ENCODE assay signal across 9 cellular contexts in genomic region chr22:42719656-42720262, GRCh38. TPM values are rescaled to one million over a fixed set of nuclear protein-coding genes. Genes with fewer than 3 reads are reported as not detected.
DNase-seq lines count a peak whose midpoint lies in the region; ATAC-seq and TF ChIP-seq lines count a peak whose summit lies in the region.
"Had no signal": no experiment of that assay in that cellular context is flagged by ENCODE, and none has a peak within 500 bp of the region (broad histone marks: within the 10 kb centered on the region; RNA-seq: fewer than 3 reads in every experiment).

No MANE protein-coding gene starts in this region.

- peak overlapping the region; percentile 28 to 57 for H2BK12ac ChIP-seq in mesenchymal stem cell (ENCODE audit: low read length in 2 of 2)

- H3K4me1 Mint-ChIP-seq in stimulated activated naive CD8-positive, alpha-beta T cell treated with anti-CD3 and anti-CD28 coated beads, Interleukin-15, Interleukin-2, amounts not matched to agents 100 ng/mL and 50 ng/mL, for 24 hours (ENCODE audit: low read depth) = peaks cover 28% of the 10 kb centered on the region
- peaks cover 50% of the 10 kb centered on the region for H3K4me1 Mint-ChIP-seq in chondrocyte (ENCODE audit: low read depth)

- no peaks in the 10 kb centered on the region for H3K36me3 Mint-ChIP-seq in stimulated activated naive CD8-positive, alpha-beta T cell treated with anti-CD3 and anti-CD28 coated beads, Interleukin-15, Interleukin-2, amounts not matched to agents 100 ng/mL and 50 ng/mL, for 24 hours (ENCODE audit: low read depth)
- peaks cover 2% of the 10 kb centered on the region for H3K36me3 Mint-ChIP-seq in chondrocyte (ENCODE audit: low read depth)

- ATAC-seq in stimulated activated naive CD8-positive, alpha-beta T cell treated with anti-CD3 and anti-CD28 coated beads, Interleukin-15, Interleukin-2, amounts not matched to agents 100 U/mL and 50 U/mL, for 24 hours = no peak
- ATAC-seq in GM18861 (IDR thresholded peaks at IDR 0.05; ENCODE audit: unreplicated experiment) = no peak
- ATAC-seq in HG03159 (IDR thresholded peaks at IDR 0.05; ENCODE audit: unreplicated experiment) = no peak
- ATAC-seq in HG02678 (IDR thresholded peaks at IDR 0.05; ENCODE audit: unreplicated experiment) = no peak
- no peak for ATAC-seq in HG02610 (IDR thresholded peaks at IDR 0.05; ENCODE audit: unreplicated experiment)

- no peaks in the 10 kb centered on the region for H3K9me3 ChIP-seq in mesenchymal stem cell (ENCODE audit: control insufficient read depth, low read length)

- peak overlapping the region; percentile 65 for H2AFZ ChIP-seq in mesenchymal stem cell (ENCODE audit: low read depth, low read length)

- no peak overlapping the region for H3K27ac ChIP-seq in mesenchymal stem cell (ENCODE audit: low read length, poor library complexity, severe bottlenecking)

- H2BK15ac ChIP-seq in mesenchymal stem cell (ENCODE audit: low read depth, poor library complexity, severe bottlenecking) = peak overlapping the region; percentile 6

- H3K4me2 ChIP-seq in mesenchymal stem cell (ENCODE audit: low read length, poor library complexity, severe bottlenecking) = peak overlapping the region; percentile 89

- peak overlapping the region in 1 of 2 experiments; percentile 76 for H3K14ac ChIP-seq in mesenchymal stem cell (ENCODE audit: low read length in 2 of 2)

- peaks cover 34% of the 10 kb centered on the region for H3K4me1 ChIP-seq in mesenchymal stem cell (ENCODE audit: control insufficient read depth, insufficient read depth, low read depth, low read length)

- no peak overlapping the region for H2AK5ac ChIP-seq in mesenchymal stem cell (ENCODE audit: low read length, severe bottlenecking)

- H3K27ac Mint-ChIP-seq in stimulated activated naive CD8-positive, alpha-beta T cell treated with anti-CD3 and anti-CD28 coated beads, Interleukin-15, Interleukin-2, amounts not matched to agents 100 ng/mL and 50 ng/mL, for 24 hours = no peak overlapping the region
- H3K27ac Mint-ChIP-seq in chondrocyte (ENCODE audit: unreplicated experiment) = peak overlapping the region; percentile 65

- peaks cover 7% of the 10 kb centered on the region for H3K79me1 ChIP-seq in mesenchymal stem cell (replicated peaks; ENCODE audit: low read length, poor library complexity, severe bottlenecking)

- peak overlapping the region in 1 of 2 experiments; percentile 51 for H3K4ac ChIP-seq in mesenchymal stem cell (ENCODE audit: low read depth in 1 of 2, low read length in 2 of 2)

- peak overlapping the region; percentile 41 for H3K4me3 Mint-ChIP-seq in stimulated activated naive CD8-positive, alpha-beta T cell treated with anti-CD3 and anti-CD28 coated beads, Interleukin-15, Interleukin-2, amounts not matched to agents 100 ng/mL and 50 ng/mL, for 24 hours
- peak overlapping the region; percentile 80 for H3K4me3 Mint-ChIP-seq in chondrocyte (ENCODE audit: unreplicated experiment)

- DNase-seq in stimulated activated naive CD8-positive, alpha-beta T cell treated with anti-CD3 and anti-CD28 coated beads, Interleukin-15, Interleukin-2, amounts not matched to agents 100 U/mL and 50 U/mL, for 24 hours = no peak
- DNase-seq in chondrocyte (ENCODE audit: low spot score) = no peak
- DNase-seq in mesenchymal stem cell = peak; percentile 24

- H4K91ac ChIP-seq in mesenchymal stem cell (ENCODE audit: low read length) = peak overlapping the region; percentile 52

- H3K27me3 ChIP-seq in mesenchymal stem cell (ENCODE audit: control insufficient read depth in 1 of 2, insufficient read depth in 1 of 2, low read length in 2 of 2) = no peaks in the 10 kb centered on the region

- peak overlapping the region; percentile 45 for H4K8ac ChIP-seq in mesenchymal stem cell (ENCODE audit: low read length)

- peaks cover 0 to 21% of the 10 kb centered on the region in 2 experiments for H3K36me3 ChIP-seq in mesenchymal stem cell (ENCODE audit: control insufficient read depth in 1 of 2, insufficient read depth in 2 of 2, low read depth in 1 of 2, low read length in 2 of 2)

- peak overlapping the region in 1 of 2 experiments; percentile 90 for H3K23ac ChIP-seq in mesenchymal stem cell (ENCODE audit: low read length in 2 of 2)

- peak overlapping the region; percentile 43 for H2BK120ac ChIP-seq in mesenchymal stem cell (ENCODE audit: low read depth, low read length)

- H3K27me3 Mint-ChIP-seq in stimulated activated naive CD8-positive, alpha-beta T cell treated with anti-CD3 and anti-CD28 coated beads, Interleukin-15, Interleukin-2, amounts not matched to agents 100 ng/mL and 50 ng/mL, for 24 hours = peaks cover 54% of the 10 kb centered on the region
- H3K27me3 Mint-ChIP-seq in chondrocyte (ENCODE audit: low read depth) = no peaks in the 10 kb centered on the region

- TF ChIP-seq CTCF in chondrocyte (IDR thresholded peaks at IDR 0.05) = no peak

- peak overlapping the region; percentile 90 for H3K9ac ChIP-seq in mesenchymal stem cell (ENCODE audit: low read length)

- H3K9me3 Mint-ChIP-seq in stimulated activated naive CD8-positive, alpha-beta T cell treated with anti-CD3 and anti-CD28 coated beads, Interleukin-15, Interleukin-2, amounts not matched to agents 100 ng/mL and 50 ng/mL, for 24 hours = no peaks in the 10 kb centered on the region
- H3K9me3 Mint-ChIP-seq in chondrocyte (ENCODE audit: low read depth) = no peaks in the 10 kb centered on the region

- H2BK5ac ChIP-seq in mesenchymal stem cell (ENCODE audit: low read depth, low read length, poor library complexity, severe bottlenecking) = no peak overlapping the region

- peak overlapping the region; percentile 40 to 74 for H3K18ac ChIP-seq in mesenchymal stem cell (ENCODE audit: low read depth in 1 of 2, low read length in 2 of 2)

- H3K4me3 ChIP-seq in mesenchymal stem cell (ENCODE audit: insufficient read depth in 1 of 2, low read depth in 1 of 2, low read length in 2 of 2) = peak overlapping the region; percentile 79 to 94

- 11% methylated on average over 33 of the region's 37 CpGs for WGBS in mesenchymal stem cell

RNA-seq across cellular contexts. Expression of gene A4GALT, which starts 0.9 kb away (rescaled TPM):
- 5.2 to 23.8 TPM (median 22.0 TPM) in 3 replicates for total RNA-seq in chondrocyte
- polyA plus RNA-seq in mesenchymal stem cell (2013, experiment 1 of 2) = 10.1 TPM
- polyA plus RNA-seq in mesenchymal stem cell (2013, experiment 2 of 2) = 9.6 TPM
- total RNA-seq: activated CD8-positive, alpha-beta memory T cell treated with anti-CD3 and anti-CD28 coated beads for 36 hours had no signal
